ENCODE assay signal across 8 cellular contexts in the genomic region with DNA sequence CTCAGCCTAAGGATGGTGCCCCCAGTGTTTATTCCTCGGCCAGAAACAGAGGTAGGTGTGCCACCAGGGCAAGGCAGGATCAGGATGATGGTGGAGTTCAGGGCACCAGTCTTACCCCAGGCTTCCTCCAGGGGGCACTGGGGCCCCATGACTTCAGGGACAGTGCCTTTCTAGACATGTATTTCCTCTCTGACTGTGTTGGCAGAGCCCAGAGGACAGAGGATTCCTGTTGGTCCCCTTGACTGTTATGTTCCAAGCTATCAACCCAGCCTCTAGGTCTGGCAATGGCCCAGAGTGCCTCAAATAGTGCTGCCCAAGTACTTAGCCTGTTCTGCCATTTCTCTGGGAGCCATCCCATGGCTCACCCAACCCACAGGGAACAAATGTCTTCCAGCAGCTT. TPM values are rescaled to one million over a fixed set of nuclear protein-coding genes. Genes with fewer than 3 reads are reported as not detected.
A peak's percentile ranks its signal among the peaks of the same experiment; 100 is the strongest.
DNase-seq lines count a peak whose midpoint lies in the region; ATAC-seq and TF ChIP-seq lines count a peak whose summit lies in the region.

No MANE protein-coding gene starts in this region.

- peak; percentile 18 for ATAC-seq in HG02678 (IDR thresholded peaks at IDR 0.05; ENCODE audit: unreplicated experiment)

- H3K9me3 ChIP-seq in neutrophil: no peaks in the 10 kb centered on the region

- TF ChIP-seq CTCF in RWPE1 (conservative IDR thresholded peaks at IDR 0.05; ENCODE audit: low read depth) (peak; percentile 77), fibroblast of the aortic adventitia (IDR thresholded peaks at IDR 0.05; ENCODE audit: insufficient read depth, low read length) (peak; percentile 91), neutrophil (IDR thresholded peaks at IDR 0.05) (peak; percentile 97)

- DNase-seq in CMK (ENCODE audit: low read depth) (peak; percentile 63), RWPE1 (ENCODE audit: low spot score) (peak; percentile 35), fibroblast of the aortic adventitia (ENCODE audit: low read depth) (peak; percentile 76), substantia nigra (lab: John Stamatoyannopoulos, UW) (peak in 39 of 49 donors; percentile 8 to 74 (median 48)), NCI-H774 (lab: John Stamatoyannopoulos, UW) (no peak)
- DNase-seq in activated T-helper 1 cell treated with anti-CD3 and anti-CD28 coated beads, Interleukin-2, amount 50 U/mL, for 16 hours (ENCODE audit: low read depth in 1 of 2, low spot score in 1 of 2): peak; percentile 63 to 72

- H3K27ac ChIP-seq in RWPE1 (peak overlapping the region; percentile 35), neutrophil (no peak overlapping the region), substantia nigra (ENCODE audit: low read depth, low read length, poor library complexity, severe bottlenecking) (no peak overlapping the region)

- CTCF ChIA-PET in RWPE1 (lab: Yijun Ruan, JAX): interaction anchor here (0.7 to 2.4 kb wide), 2 partner anchors 41 to 42 kb away, joined by 4 to 11 read pairs; no protein-coding TSS in a partner anchor

- no peaks in the 10 kb centered on the region for H3K36me3 ChIP-seq in neutrophil

- H3K4me3 ChIP-seq in fibroblast of the aortic adventitia (ENCODE audit: low read depth, low read length) (no peak overlapping the region), neutrophil (ENCODE audit: low read depth in 1 of 2, low read length in 1 of 2) (no peak overlapping the region)

- POLR2A ChIA-PET in RWPE1 (lab: Yijun Ruan, JAX; ENCODE audit: low non-redundant PET): no interaction called here

- H3K27me3 ChIP-seq in neutrophil: peaks cover 3% of the 10 kb centered on the region

- peaks cover 29 to 33% of the 10 kb centered on the region in 2 experiments for H3K4me1 ChIP-seq in neutrophil (ENCODE audit: control insufficient read depth in 1 of 2, insufficient read depth in 1 of 2, low read depth in 1 of 2, low read length in 1 of 2)

RNA-seq across cellular contexts. Expression of a gene that starts 2.8 kb away (rescaled TPM):
- total RNA-seq in fibroblast of the aortic adventitia (ENCODE audit: low replicate concordance): 5.0 and 14.4 TPM in 2 replicates

RNA-seq across cellular contexts. Expression of a gene that starts 4.6 kb away (rescaled TPM):
- total RNA-seq in fibroblast of the aortic adventitia (ENCODE audit: low replicate concordance): 13.3 and 16.4 TPM in 2 replicates

RNA-seq across cellular contexts. Expression of a gene that starts 39.4 kb away (rescaled TPM):
- 0.98 and 1.4 TPM in 2 replicates for total RNA-seq in fibroblast of the aortic adventitia (ENCODE audit: low replicate concordance)

RNA-seq across cellular contexts. Expression of a gene that starts 44.8 kb away (rescaled TPM):
- 16.0 and 55.2 TPM in 2 replicates for total RNA-seq in fibroblast of the aortic adventitia (ENCODE audit: low replicate concordance)
